ENCODE assay signal across 8 cellular contexts in the genomic region with DNA sequence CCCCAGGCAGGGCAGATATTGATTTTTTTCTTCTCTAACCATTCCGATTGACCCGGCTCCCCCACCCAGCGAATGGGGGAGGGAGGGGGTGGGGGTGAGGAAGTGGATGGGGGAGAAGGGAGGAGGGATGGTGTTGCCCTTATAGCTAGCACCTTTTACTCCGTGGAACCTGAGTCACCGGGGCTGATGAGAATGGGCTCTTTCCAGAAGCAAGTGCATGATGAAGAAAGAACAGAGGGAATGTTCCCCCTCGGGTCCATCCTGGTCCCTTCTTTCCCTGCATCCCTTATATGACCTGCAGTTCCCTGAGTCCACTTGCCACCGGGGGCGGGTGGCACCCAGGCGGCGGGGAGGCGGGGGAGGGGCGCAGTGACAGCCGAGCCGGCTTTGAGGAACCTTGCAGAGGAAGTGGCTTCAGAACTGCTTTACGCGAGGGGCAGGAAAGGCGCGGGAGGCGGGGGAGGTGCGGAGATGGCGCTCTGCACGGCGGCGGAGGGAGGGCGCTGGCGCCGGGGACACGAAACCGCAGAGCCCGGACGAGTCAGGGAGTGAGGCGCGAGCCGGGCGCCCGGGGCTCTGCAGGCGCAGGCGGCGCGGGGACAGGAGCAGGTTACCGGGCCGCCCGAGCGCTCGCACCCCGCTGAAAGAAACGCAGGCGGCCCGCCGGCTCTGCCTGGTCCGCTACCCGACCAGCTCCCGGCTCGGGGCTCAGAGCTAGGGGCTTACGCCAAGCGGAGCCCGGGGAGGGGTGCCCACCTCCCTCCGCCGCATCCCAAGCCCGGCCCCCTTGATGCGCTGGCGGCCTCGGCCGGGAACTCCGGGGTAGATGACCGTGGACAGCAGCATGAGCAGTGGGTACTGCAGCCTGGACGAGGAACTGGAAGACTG. TPM values are rescaled to one million over a fixed set of nuclear protein-coding genes. Genes with fewer than 3 reads are reported as not detected.
DNase-seq lines count a peak whose midpoint lies in the region; ATAC-seq and TF ChIP-seq lines count a peak whose summit lies in the region.

No MANE protein-coding gene starts in this region.

- no peak overlapping the region for H3K9ac ChIP-seq in H9 (ENCODE audit: extremely low read depth, insufficient read length, low read length)

- H2BK12ac ChIP-seq in H9 (ENCODE audit: insufficient read length, low read depth, low read length): no peak overlapping the region

- H4K91ac ChIP-seq in H9 (ENCODE audit: insufficient read length, low read depth, low read length): no peak overlapping the region

- no peaks in the 10 kb centered on the region for H3K9me3 Mint-ChIP-seq in H9

- no peaks in the 10 kb centered on the region for H4K20me1 ChIP-seq in H9 (ENCODE audit: control insufficient read depth, insufficient read depth, insufficient read length)

- peaks cover 29 to 32% of the 10 kb centered on the region in 2 experiments for H3K4me1 Mint-ChIP-seq in H9

- no peak overlapping the region for H2BK20ac ChIP-seq in H9 (ENCODE audit: low read depth, low read length, poor library complexity, severe bottlenecking)

- H3K23me2 ChIP-seq in H9 (ENCODE audit: insufficient read length, low read depth, low read length, poor library complexity, severe bottlenecking): peaks cover 8% of the 10 kb centered on the region

- in situ Hi-C loops in gastrocnemius medialis (cut with MboI; ENCODE audit: low sequenced_read_pairs in 4 of 4): no loop called here

- H3K4me3 ChIP-seq in NB4 (ENCODE audit: low read depth, low read length): peak overlapping the region; percentile 79
- H3K4me3 ChIP-seq in iPS-11a (ENCODE audit: low read depth, low read length): peak overlapping the region; percentile 44
- peak overlapping the region; percentile 56 to 91 (median 68) for H3K4me3 ChIP-seq in gastrocnemius medialis

- H2BK15ac ChIP-seq in H9 (ENCODE audit: low read depth, low read length): no peak overlapping the region

- peak; percentile 61 for DNase-seq in ELF-1 (ENCODE audit: low read depth, low spot score)
- DNase-seq in H9: peak; percentile 70
- DNase-seq in NB4 (ENCODE audit: low read depth): peak; percentile 97
- DNase-seq in T-helper 22 cell (ENCODE audit: low read depth): peak; percentile 81
- peak in 53 of 58 donors; percentile 23 to 79 (median 52) for DNase-seq in anterior cingulate cortex (lab: John Stamatoyannopoulos, UW)
- DNase-seq in gastrocnemius medialis: peak; percentile 62 to 71

- intact Hi-C loops in gastrocnemius medialis (cut with DNase I; ENCODE audit: low total_unique reads): loop anchor here (2.0 kb wide), 1 partner anchor 22 kb away; no protein-coding TSS in a partner anchor

- H3K36me3 ChIP-seq in gastrocnemius medialis: no peaks in the 10 kb centered on the region

- peak overlapping the region in 1 of 3 experiments; percentile 76; a peak in 1 of 7 replicates for H3K27ac Mint-ChIP-seq in H9

- no peak overlapping the region for H2AK5ac ChIP-seq in H9 (ENCODE audit: insufficient read length, low read length)

- H4K5ac ChIP-seq in H9 (ENCODE audit: insufficient read length, low read depth, low read length): no peak overlapping the region

- no peaks in the 10 kb centered on the region for H3K36me3 Mint-ChIP-seq in H9 (ENCODE audit: insufficient read depth in 1 of 3, low read depth in 3 of 3)

- H3K27ac ChIP-seq in H9 (ENCODE audit: insufficient read length, low read depth, low read length) (no peak overlapping the region), gastrocnemius medialis (peak overlapping the region; percentile 35 to 81 (median 61))

- peaks cover 6% of the 10 kb centered on the region; the same call in 1 of the 2 replicates for H3K27me3 ChIP-seq in H9 (ENCODE audit: insufficient read depth, low read length)
- no peaks in the 10 kb centered on the region for H3K27me3 ChIP-seq in gastrocnemius medialis

- H3K79me2 ChIP-seq in H9 (ENCODE audit: insufficient read depth, low read length): no peaks in the 10 kb centered on the region

- peak; percentile 14 to 32 for ATAC-seq in gastrocnemius medialis
- ATAC-seq in GM19023 (IDR thresholded peaks at IDR 0.05; ENCODE audit: unreplicated experiment): no peak

- peak overlapping the region; percentile 46 for H3K14ac ChIP-seq in H9 (ENCODE audit: insufficient read depth, low read length)

- H3K9me3 ChIP-seq in H9 (ENCODE audit: control insufficient read depth, low read depth, low read length): no peaks in the 10 kb centered on the region
- H3K9me3 ChIP-seq in gastrocnemius medialis: no peaks in the 10 kb centered on the region

- H3K79me1 ChIP-seq in H9 (ENCODE audit: insufficient read depth, low read depth, low read length, poor library complexity, severe bottlenecking): no peaks in the 10 kb centered on the region

- no peak overlapping the region for H3T11ph ChIP-seq in H9 (ENCODE audit: low read length)

- H3K4me1 ChIP-seq in H9 (ENCODE audit: insufficient read depth, low read length) (no peaks in the 10 kb centered on the region), gastrocnemius medialis (peaks cover 31 to 55% of the 10 kb centered on the region in 2 donors)

- H4K8ac ChIP-seq in H9 (replicated peaks; ENCODE audit: insufficient read length, low read depth, low read length): no peak overlapping the region

- H3K18ac ChIP-seq in H9 (ENCODE audit: insufficient read length, low read depth, low read length): no peak overlapping the region

- peak; percentile 70 for TF ChIP-seq POLR2A in NB4 (IDR thresholded peaks at IDR 0.05; ENCODE audit: extremely low read depth, insufficient read length)
- peak; percentile 16 to 30 for TF ChIP-seq POLR2A in gastrocnemius medialis (IDR thresholded peaks at IDR 0.05)

- H2BK120ac ChIP-seq in H9 (ENCODE audit: low read depth, low read length, poor library complexity, severe bottlenecking): no peak overlapping the region

- H3K4ac ChIP-seq in H9 (ENCODE audit: low read depth, low read length): no peak overlapping the region

- no CpG with 5 or more reads among the region's 67 CpGs for WGBS in H9 (ENCODE audit: extremely low coverage, insufficient read length, low lambda C conversion rate)

- TF ChIP-seq CTCF in H9 (conservative IDR thresholded peaks at IDR 0.05) (no peak), NB4 (IDR thresholded peaks at IDR 0.05; ENCODE audit: low read depth, low read length) (no peak), gastrocnemius medialis (IDR thresholded peaks at IDR 0.05 in 4 of 5, conservative IDR thresholded peaks at IDR 0.05 in 1 of 5) (peak in 1 of 5 experiments; percentile 14)

- no peak overlapping the region for H3K56ac ChIP-seq in H9 (ENCODE audit: insufficient read length, low read depth, low read length)

- no peak overlapping the region for H2BK5ac ChIP-seq in H9 (ENCODE audit: insufficient read length, low read length)

- H3K4me3 Mint-ChIP-seq in H9: peak overlapping the region; percentile 68 to 81

- H3K4me2 ChIP-seq in H9 (ENCODE audit: insufficient read depth, insufficient read length, low read length): peak overlapping the region; percentile 75

- H3K23ac ChIP-seq in H9 (ENCODE audit: insufficient read length, low read depth, low read length): no peak overlapping the region

- H2AFZ ChIP-seq in H9 (ENCODE audit: low read length): no peak overlapping the region

- peaks cover 71% of the 10 kb centered on the region for H3K27me3 Mint-ChIP-seq in H9 (ENCODE audit: low read depth)

RNA-seq across cellular contexts. Expression of gene RASSF5, which starts 49.7 kb away (rescaled TPM):
- total RNA-seq in H9 (2021): 0.50 and 0.81 TPM in 2 replicates
- total RNA-seq in gastrocnemius medialis: 10 to 100 TPM in 2 of 4 donors, 1 to 10 TPM in 2; 5.9 to 15.9 (median 9.4) TPM

RNA-seq across cellular contexts. Expression of gene EIF2D, which starts 55.3 kb away (rescaled TPM):
- total RNA-seq in H9 (2021): 32.7 and 35.8 TPM in 2 replicates
- 10 to 100 TPM; 23.7 to 61.2 (median 38.6) TPM for total RNA-seq in gastrocnemius medialis
